Comparison of ENCODE assay signal across 1 cellular context in genomic region chr1:182630586-182630985, GRCh38.
TF ChIP-seq lines count a peak whose summit lies in the region.

No MANE protein-coding gene starts in this region.

TF ChIP-seq in K562, 482 proteins besides CTCF, POLR2A, EP300 and RAD21 (continued from another document):
- no peak for TF ChIP-seq ZNF407 (IDR thresholded peaks at IDR 0.05; ENCODE audit: low read depth)
- no peak for TF ChIP-seq SUPT5H (IDR thresholded peaks at IDR 0.05)
- TF ChIP-seq MECOM (CRISPR knock-in tag; IDR thresholded peaks at IDR 0.05): no peak
- no peak for TF ChIP-seq TCF15 (CRISPR knock-in tag; IDR thresholded peaks at IDR 0.05)
- TF ChIP-seq HLTF (IDR thresholded peaks at IDR 0.05): no peak
- TF ChIP-seq MEIS2 (IDR thresholded peaks at IDR 0.05; ENCODE audit: partially characterized antibody): peak; percentile 47
